Comparison of ENCODE assay signal across 4 cellular contexts in the genomic region with DNA sequence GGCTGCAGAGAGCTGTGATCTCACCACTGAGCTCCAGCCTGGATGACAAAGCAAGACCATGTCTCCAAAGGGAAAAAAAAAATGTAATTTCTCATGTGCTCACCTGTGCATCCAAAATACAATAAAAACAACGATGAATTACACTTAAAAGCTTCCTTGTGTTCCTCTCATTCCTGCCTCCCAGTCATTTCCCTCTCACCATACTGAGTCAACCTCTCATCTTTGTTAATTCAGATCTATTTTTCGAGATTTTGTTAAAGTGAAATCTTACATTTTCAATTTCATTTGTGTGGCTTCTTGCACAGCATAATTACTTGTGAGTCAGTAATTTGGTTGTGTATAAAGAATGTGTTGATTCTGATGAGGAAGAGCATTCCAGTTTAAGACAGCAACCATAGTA.
"Had no signal": no experiment of that assay in that cellular context is flagged by ENCODE, and none has a peak within 500 bp of the region (broad histone marks: within the 10 kb centered on the region; RNA-seq: fewer than 3 reads in every experiment).

No MANE protein-coding gene starts in this region.

- H3K4me1 Mint-ChIP-seq: GM23338, H9 had no signal

- H3K27ac Mint-ChIP-seq: GM23338, H9 had no signal

- H3K4me3 Mint-ChIP-seq: GM23338, H9 had no signal

- H3K9me3 Mint-ChIP-seq: H9 had no signal

- ATAC-seq: GM23338 had no signal

- H3K4me3 ChIP-seq: GM23338 had no signal

- DNase-seq: H9, HCEC 1CT, IMR-90 had no signal
